11 cellular contexts compared by ENCODE assay signal in genomic region chr5:179802207-179802883, GRCh38. TPM values are rescaled to one million over a fixed set of nuclear protein-coding genes. Genes with fewer than 3 reads are reported as not detected.
DNase-seq lines count a peak whose midpoint lies in the region; ATAC-seq and TF ChIP-seq lines count a peak whose summit lies in the region.
"Had no signal": no experiment of that assay in that cellular context is flagged by ENCODE, and none has a peak within 500 bp of the region (broad histone marks: within the 10 kb centered on the region; RNA-seq: fewer than 3 reads in every experiment).

No MANE protein-coding gene starts in this region.

- H3K4me1 Mint-ChIP-seq in activated T-cell treated with anti-CD3 and anti-CD28 coated beads, Interleukin-2, amount 50 U/mL, for 72 hours (ENCODE audit: low read depth) = peaks cover 37% of the 10 kb centered on the region
- H3K4me1 Mint-ChIP-seq in stimulated activated effector memory CD8-positive, alpha-beta T cell treated with anti-CD3 and anti-CD28 coated beads, Interleukin-12 subunit alpha, Interleukin-12 subunit beta, amount 100 ng/mL, for 72 hours = peaks cover 47% of the 10 kb centered on the region

- H3K27me3 ChIP-seq in PC-3 (ENCODE audit: low read length) = no peaks in the 10 kb centered on the region
- no peaks in the 10 kb centered on the region for H3K27me3 ChIP-seq in hepatocyte

- H3K4me3 Mint-ChIP-seq in activated T-cell treated with anti-CD3 and anti-CD28 coated beads, Interleukin-2, amount 50 U/mL, for 72 hours = no peak overlapping the region
- H3K4me3 Mint-ChIP-seq in stimulated activated effector memory CD8-positive, alpha-beta T cell treated with anti-CD3 and anti-CD28 coated beads, Interleukin-12 subunit alpha, Interleukin-12 subunit beta, amount 100 ng/mL, for 72 hours = peak overlapping the region; percentile 84

- H4K20me1 ChIP-seq in PC-3 (ENCODE audit: low read length) (peaks cover 5% of the 10 kb centered on the region), hepatocyte (ENCODE audit: insufficient read depth, poor library complexity, severe bottlenecking) (peaks cover 48% of the 10 kb centered on the region)

- no peak for ATAC-seq in activated T-cell treated with anti-CD3 and anti-CD28 coated beads, Interleukin-2, amount 50 U/mL, for 72 hours (replicated peaks in 1 of 2)
- ATAC-seq in PC-3 (peak; percentile 23), HG03378 (IDR thresholded peaks at IDR 0.05; ENCODE audit: unreplicated experiment) (no peak)
- no peak for ATAC-seq in stimulated activated effector memory CD8-positive, alpha-beta T cell treated with anti-CD3 and anti-CD28 coated beads, Interleukin-12 subunit alpha, Interleukin-12 subunit beta, amount 100 ng/mL, for 72 hours

- H3K27ac ChIP-seq in PC-3 (ENCODE audit: low read length) = peak overlapping the region; percentile 65
- H3K27ac ChIP-seq in epithelial cell of prostate = peak overlapping the region; percentile 26
- no peak overlapping the region for H3K27ac ChIP-seq in hepatocyte

- CTCF ChIA-PET in PC-3 (lab: Charles Lee) = no interaction called here

- H3K79me2 ChIP-seq in PC-3 (ENCODE audit: low read length) = peaks cover 45% of the 10 kb centered on the region
- peaks cover 46% of the 10 kb centered on the region for H3K79me2 ChIP-seq in hepatocyte

- TF ChIP-seq CTCF in PC-3 (conservative IDR thresholded peaks at IDR 0.05; ENCODE audit: low read depth, low read length) (no peak), hepatocyte (IDR thresholded peaks at IDR 0.05; ENCODE audit: poor library complexity) (no peak)

- no peaks in the 10 kb centered on the region for H3F3A ChIP-seq in PC-3 (ENCODE audit: low read length, unreplicated experiment)

- H3K4me3 ChIP-seq in PC-3 (ENCODE audit: low read length) (no peak overlapping the region), hepatocyte (no peak overlapping the region)

- 88% methylated on average over 19 of the region's 19 CpGs for WGBS in hepatocyte (ENCODE audit: low lambda C conversion rate, missing lambda C conversion rate)

- H2AFZ ChIP-seq in PC-3 (ENCODE audit: low read length) (no peak overlapping the region), hepatocyte (no peak overlapping the region)

- H3K9me2 ChIP-seq in PC-3 (replicated peaks; ENCODE audit: low read length) = no peaks in the 10 kb centered on the region
- no peaks in the 10 kb centered on the region for H3K9me2 ChIP-seq in hepatocyte (replicated peaks; ENCODE audit: insufficient read depth)

- H3K9me3 ChIP-seq in PC-3 (ENCODE audit: low read length) = no peaks in the 10 kb centered on the region
- H3K9me3 ChIP-seq in hepatocyte (ENCODE audit: low read depth) = no peaks in the 10 kb centered on the region

- H3K4me2 ChIP-seq in PC-3 (ENCODE audit: low read length) = peak overlapping the region; percentile 54
- no peak overlapping the region for H3K4me2 ChIP-seq in hepatocyte

- no peaks in the 10 kb centered on the region for H3K36me3 ChIP-seq in PC-3 (ENCODE audit: low read depth, low read length)
- no peaks in the 10 kb centered on the region for H3K36me3 ChIP-seq in hepatocyte (replicated peaks; ENCODE audit: insufficient read depth, low read depth)

- no peaks in the 10 kb centered on the region for H3K9me3 Mint-ChIP-seq in activated T-cell treated with anti-CD3 and anti-CD28 coated beads, Interleukin-2, amount 50 U/mL, for 72 hours
- no peaks in the 10 kb centered on the region for H3K9me3 Mint-ChIP-seq in stimulated activated effector memory CD8-positive, alpha-beta T cell treated with anti-CD3 and anti-CD28 coated beads, Interleukin-12 subunit alpha, Interleukin-12 subunit beta, amount 100 ng/mL, for 72 hours
- H3K9me3 Mint-ChIP-seq: activated naive CD4-positive, alpha-beta T cell treated with anti-CD3 and anti-CD28 coated beads, Interleukin-2, amount 50 U/mL, for 72 hours had no signal

- H3K9ac ChIP-seq in PC-3 (ENCODE audit: low read length) = no peak overlapping the region

- BruUV-seq in PC-3 (replicated peaks; lab: Mats Ljungman, UMichigan) = no TSS peak

- DNase-seq in activated T-cell treated with anti-CD3 and anti-CD28 coated beads, Interleukin-2, amount 50 U/mL, for 72 hours = no peak
- DNase-seq in activated T-cell treated with anti-CD3 and anti-CD28 coated beads for 4 hours (no peak), PC-3 (peak; percentile 66), epithelial cell of prostate (ENCODE audit: low read depth, low spot score) (no peak), hepatocyte (ENCODE audit: low spot score) (no peak), foreskin melanocyte (no peak)
- no peak for DNase-seq in stimulated activated effector memory CD8-positive, alpha-beta T cell treated with anti-CD3 and anti-CD28 coated beads, Interleukin-12 subunit alpha, Interleukin-12 subunit beta, amount 100 ng/mL, for 72 hours (ENCODE audit: low spot score in 2 of 2)
- DNase-seq: cortex of kidney had no signal

- peaks cover 0 to 7% of the 10 kb centered on the region in 2 donors for H3K36me3 Mint-ChIP-seq in activated T-cell treated with anti-CD3 and anti-CD28 coated beads, Interleukin-2, amount 50 U/mL, for 72 hours (ENCODE audit: insufficient read depth in 2 of 2)
- peaks cover 44% of the 10 kb centered on the region for H3K36me3 Mint-ChIP-seq in stimulated activated effector memory CD8-positive, alpha-beta T cell treated with anti-CD3 and anti-CD28 coated beads, Interleukin-12 subunit alpha, Interleukin-12 subunit beta, amount 100 ng/mL, for 72 hours

- no peaks in the 10 kb centered on the region for H3K27me3 Mint-ChIP-seq in activated T-cell treated with anti-CD3 and anti-CD28 coated beads, Interleukin-2, amount 50 U/mL, for 72 hours (ENCODE audit: low read depth)

- peaks cover 31% of the 10 kb centered on the region for H3K4me1 ChIP-seq in PC-3 (ENCODE audit: insufficient read depth, low read length)
- peaks cover 28% of the 10 kb centered on the region for H3K4me1 ChIP-seq in hepatocyte (ENCODE audit: insufficient read depth)

- intact Hi-C loops in PC-3 (cut with micrococcal nuclease) = no loop called here

- H3K27ac Mint-ChIP-seq in activated T-cell treated with anti-CD3 and anti-CD28 coated beads, Interleukin-2, amount 50 U/mL, for 72 hours = peak overlapping the region; percentile 51
- peak overlapping the region; percentile 90 for H3K27ac Mint-ChIP-seq in stimulated activated effector memory CD8-positive, alpha-beta T cell treated with anti-CD3 and anti-CD28 coated beads, Interleukin-12 subunit alpha, Interleukin-12 subunit beta, amount 100 ng/mL, for 72 hours
- H3K27ac Mint-ChIP-seq: activated naive CD4-positive, alpha-beta T cell treated with anti-CD3 and anti-CD28 coated beads, Interleukin-2, amount 50 U/mL, for 72 hours had no signal

- POLR2A ChIA-PET in PC-3 (lab: Charles Lee; ENCODE audit: unreplicated experiment) = no interaction called here

RNA-seq across cellular contexts. Expression of gene MGAT4B, which starts 4.3 kb away (rescaled TPM):
- total RNA-seq in activated T-cell treated with anti-CD3 and anti-CD28 coated beads, Interleukin-2, amount 50 U/mL, for 72 hours = 100 to 1,000 TPM; 101 to 108 TPM
- total RNA-seq in PC-3 (2014; rRNA removed) = 88.9 and 113 TPM in 2 replicates
- 132 and 159 TPM in 2 replicates for total RNA-seq in hepatocyte
- 233 and 243 TPM in 2 replicates for polyA plus RNA-seq in hepatocyte

RNA-seq across cellular contexts. Expression of gene LTC4S, which starts 8.6 kb away (rescaled TPM):
- total RNA-seq in activated T-cell treated with anti-CD3 and anti-CD28 coated beads, Interleukin-2, amount 50 U/mL, for 72 hours = 1 to 10 TPM; 1.5 TPM
- total RNA-seq in PC-3 (2014; rRNA removed) = 1.5 and 3.6 TPM in 2 replicates
- total RNA-seq in hepatocyte = 0.72 TPM in 1 of 2 replicates, not detected in the other
- polyA plus RNA-seq in hepatocyte = 3.7 and 6.5 TPM in 2 replicates
- total RNA-seq: LHCN-M2 had no signal

RNA-seq across cellular contexts. Expression of gene SQSTM1, which starts 18.4 kb away (rescaled TPM):
- total RNA-seq in activated T-cell treated with anti-CD3 and anti-CD28 coated beads, Interleukin-2, amount 50 U/mL, for 72 hours = 100 to 1,000 TPM; 213 to 226 TPM
- 253 and 341 TPM in 2 replicates for total RNA-seq in PC-3 (2014; rRNA removed)
- 372 and 402 TPM in 2 replicates for total RNA-seq in hepatocyte
- 641 and 727 TPM in 2 replicates for polyA plus RNA-seq in hepatocyte

RNA-seq across cellular contexts. Expression of gene MRNIP, which starts 56.3 kb away (rescaled TPM):
- total RNA-seq in activated T-cell treated with anti-CD3 and anti-CD28 coated beads, Interleukin-2, amount 50 U/mL, for 72 hours = 10 to 100 TPM; 26.4 to 33.3 TPM
- total RNA-seq in PC-3 (2014; rRNA removed) (20.2 and 26.1 TPM in 2 replicates), hepatocyte (11.2 and 21.2 TPM in 2 replicates)
- 28.5 and 51.6 TPM in 2 replicates for polyA plus RNA-seq in hepatocyte
